ENCODE assay signal across 1 cellular context in the genomic region with DNA sequence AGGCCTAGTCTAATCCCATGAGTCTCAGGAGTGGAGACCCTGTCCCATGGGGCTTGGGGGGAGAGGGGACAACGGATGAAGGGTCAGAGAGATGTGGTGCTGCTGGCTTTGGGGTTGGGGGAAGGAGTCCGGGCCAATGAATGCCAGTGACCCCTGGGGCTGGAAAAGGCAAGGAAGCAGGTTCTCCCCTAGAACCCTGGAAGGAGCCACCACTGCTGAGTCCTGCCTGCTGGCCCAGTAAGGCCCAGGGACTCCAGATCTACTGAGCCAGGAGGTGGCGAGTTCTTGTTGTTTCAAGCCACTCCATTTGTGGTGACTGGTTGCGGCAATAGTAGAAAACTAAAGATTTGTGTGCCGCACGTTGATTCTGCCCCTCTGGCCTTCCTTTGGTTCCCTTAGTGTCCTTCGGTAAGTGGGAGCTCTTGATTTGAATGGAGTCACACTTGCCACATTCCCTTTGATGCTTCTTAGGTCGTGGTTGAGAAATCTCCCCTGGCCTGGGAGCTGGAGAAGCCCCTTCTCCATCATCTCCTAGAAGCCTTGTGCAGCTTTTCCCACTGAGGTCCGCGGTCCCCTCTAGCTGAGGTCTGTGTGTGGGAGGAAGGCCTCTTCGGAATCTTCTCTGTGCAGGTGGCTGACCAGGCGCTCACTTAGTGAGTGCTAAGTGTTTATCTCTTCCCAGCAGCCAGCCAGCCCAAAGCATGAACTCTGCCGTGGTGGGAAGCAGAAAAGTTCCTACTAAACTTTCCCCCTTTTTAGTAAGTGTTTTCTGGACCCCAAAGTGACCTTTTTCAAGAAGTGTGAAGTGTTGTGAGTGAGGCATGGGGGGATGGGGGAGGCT.
TF ChIP-seq lines count a peak whose summit lies in the region.

No MANE protein-coding gene starts in this region.

TF ChIP-seq in K562, 482 proteins besides CTCF, POLR2A, EP300 and RAD21 (continued from another document):
- TF ChIP-seq, protein P1, sequence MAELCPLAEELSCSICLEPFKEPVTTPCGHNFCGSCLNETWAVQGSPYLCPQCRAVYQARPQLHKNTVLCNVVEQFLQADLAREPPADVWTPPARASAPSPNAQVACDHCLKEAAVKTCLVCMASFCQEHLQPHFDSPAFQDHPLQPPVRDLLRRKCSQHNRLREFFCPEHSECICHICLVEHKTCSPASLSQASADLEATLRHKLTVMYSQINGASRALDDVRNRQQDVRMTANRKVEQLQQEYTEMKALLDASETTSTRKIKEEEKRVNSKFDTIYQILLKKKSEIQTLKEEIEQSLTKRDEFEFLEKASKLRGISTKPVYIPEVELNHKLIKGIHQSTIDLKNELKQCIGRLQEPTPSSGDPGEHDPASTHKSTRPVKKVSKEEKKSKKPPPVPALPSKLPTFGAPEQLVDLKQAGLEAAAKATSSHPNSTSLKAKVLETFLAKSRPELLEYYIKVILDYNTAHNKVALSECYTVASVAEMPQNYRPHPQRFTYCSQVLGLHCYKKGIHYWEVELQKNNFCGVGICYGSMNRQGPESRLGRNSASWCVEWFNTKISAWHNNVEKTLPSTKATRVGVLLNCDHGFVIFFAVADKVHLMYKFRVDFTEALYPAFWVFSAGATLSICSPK (IDR thresholded peaks at IDR 0.05; ENCODE audit: borderline replicate concordance): no peak
- TF ChIP-seq NCOR1 (IDR thresholded peaks at IDR 0.05) (0 out of 2 replicates have a peak, but pooled peaks have one; percentile 25), TAL1 (IDR thresholded peaks at IDR 0.05) (peak; percentile 63), NCOA6 (IDR thresholded peaks at IDR 0.05) (no peak), CCNT2 (IDR thresholded peaks at IDR 0.05; ENCODE audit: borderline replicate concordance, extremely low read depth, insufficient read length, low read depth, low read length) (no peak), ARID1B (IDR thresholded peaks at IDR 0.05) (peak; percentile 35; the same call in 1 of the 2 replicates), KAT8 (IDR thresholded peaks at IDR 0.05; ENCODE audit: low read depth) (no peak), TCF3 (CRISPR knock-in tag; IDR thresholded peaks at IDR 0.05) (peak; percentile 69), IFI16 (CRISPR knock-in tag; IDR thresholded peaks at IDR 0.05) (no peak), SMAD3 (CRISPR knock-in tag; conservative IDR thresholded peaks at IDR 0.05) (no peak), JUNB (CRISPR knock-in tag; conservative IDR thresholded peaks at IDR 0.05) (no peak), ZNF766 (CRISPR knock-in tag; conservative IDR thresholded peaks at IDR 0.05) (no peak), ZNF165 (CRISPR knock-in tag; IDR thresholded peaks at IDR 0.05; ENCODE audit: borderline replicate concordance) (no peak), ZNF830 (CRISPR knock-in tag; IDR thresholded peaks at IDR 0.05) (no peak), CBFA2T3 (IDR thresholded peaks at IDR 0.05) (peak; percentile 68), SP1 (CRISPR knock-in tag; IDR thresholded peaks at IDR 0.05) (no peak), MEF2D (tag; conservative IDR thresholded peaks at IDR 0.05; ENCODE audit: low read depth) (no peak), MTA2 (IDR thresholded peaks at IDR 0.05; ENCODE audit: low read depth) (peak; percentile 33; the same call in 1 of the 2 replicates), NUFIP1 (IDR thresholded peaks at IDR 0.05; ENCODE audit: partially characterized antibody) (no peak), NCOA2 (IDR thresholded peaks at IDR 0.05; ENCODE audit: partially characterized antibody in 2 of 2) (no peak), GTF2F1 (IDR thresholded peaks at IDR 0.05; ENCODE audit: low read depth, low read length) (no peak), FUS (optimal IDR thresholded peaks at IDR 0.05; ENCODE audit: low read depth, low read length) (no peak), KLF13 (tag; IDR thresholded peaks at IDR 0.05; ENCODE audit: borderline replicate concordance, low read depth) (no peak), CXXC5 (CRISPR knock-in tag; IDR thresholded peaks at IDR 0.05) (no peak), ZNF589 (CRISPR knock-in tag; IDR thresholded peaks at IDR 0.05; ENCODE audit: low read depth) (no peak), CBFA2T2 (conservative IDR thresholded peaks at IDR 0.05) (peak; percentile 58), PTTG1 (tag; IDR thresholded peaks at IDR 0.05; ENCODE audit: low read depth) (no peak)
- TF ChIP-seq, protein P2, sequence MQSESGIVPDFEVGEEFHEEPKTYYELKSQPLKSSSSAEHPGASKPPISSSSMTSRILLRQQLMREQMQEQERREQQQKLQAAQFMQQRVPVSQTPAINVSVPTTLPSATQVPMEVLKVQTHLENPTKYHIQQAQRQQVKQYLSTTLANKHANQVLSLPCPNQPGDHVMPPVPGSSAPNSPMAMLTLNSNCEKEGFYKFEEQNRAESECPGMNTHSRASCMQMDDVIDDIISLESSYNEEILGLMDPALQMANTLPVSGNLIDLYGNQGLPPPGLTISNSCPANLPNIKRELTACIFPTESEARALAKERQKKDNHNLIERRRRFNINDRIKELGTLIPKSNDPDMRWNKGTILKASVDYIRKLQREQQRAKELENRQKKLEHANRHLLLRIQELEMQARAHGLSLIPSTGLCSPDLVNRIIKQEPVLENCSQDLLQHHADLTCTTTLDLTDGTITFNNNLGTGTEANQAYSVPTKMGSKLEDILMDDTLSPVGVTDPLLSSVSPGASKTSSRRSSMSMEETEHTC (IDR thresholded peaks at IDR 0.05): no peak
- TF ChIP-seq, protein P3, sequence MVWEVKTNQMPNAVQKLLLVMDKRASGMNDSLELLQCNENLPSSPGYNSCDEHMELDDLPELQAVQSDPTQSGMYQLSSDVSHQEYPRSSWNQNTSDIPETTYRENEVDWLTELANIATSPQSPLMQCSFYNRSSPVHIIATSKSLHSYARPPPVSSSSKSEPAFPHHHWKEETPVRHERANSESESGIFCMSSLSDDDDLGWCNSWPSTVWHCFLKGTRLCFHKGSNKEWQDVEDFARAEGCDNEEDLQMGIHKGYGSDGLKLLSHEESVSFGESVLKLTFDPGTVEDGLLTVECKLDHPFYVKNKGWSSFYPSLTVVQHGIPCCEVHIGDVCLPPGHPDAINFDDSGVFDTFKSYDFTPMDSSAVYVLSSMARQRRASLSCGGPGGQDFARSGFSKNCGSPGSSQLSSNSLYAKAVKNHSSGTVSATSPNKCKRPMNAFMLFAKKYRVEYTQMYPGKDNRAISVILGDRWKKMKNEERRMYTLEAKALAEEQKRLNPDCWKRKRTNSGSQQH (CRISPR knock-in tag; IDR thresholded peaks at IDR 0.05): no peak
- TF ChIP-seq, protein P4, sequence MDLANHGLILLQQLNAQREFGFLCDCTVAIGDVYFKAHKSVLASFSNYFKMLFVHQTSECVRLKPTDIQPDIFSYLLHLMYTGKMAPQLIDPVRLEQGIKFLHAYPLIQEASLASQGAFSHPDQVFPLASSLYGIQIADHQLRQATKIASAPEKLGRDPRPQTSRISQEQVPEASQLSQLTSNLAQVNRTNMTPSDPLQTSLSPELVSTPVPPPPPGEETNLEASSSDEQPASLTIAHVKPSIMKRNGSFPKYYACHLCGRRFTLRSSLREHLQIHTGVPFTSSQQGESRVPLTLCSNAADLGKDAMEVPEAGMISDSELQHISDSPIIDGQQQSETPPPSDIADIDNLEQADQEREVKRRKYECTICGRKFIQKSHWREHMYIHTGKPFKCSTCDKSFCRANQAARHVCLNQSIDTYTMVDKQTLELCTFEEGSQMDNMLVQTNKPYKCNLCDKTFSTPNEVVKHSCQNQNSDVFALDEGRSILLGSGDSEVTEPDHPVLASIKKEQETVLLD (IDR thresholded peaks at IDR 0.05): no peak
- TF ChIP-seq, protein P5, sequence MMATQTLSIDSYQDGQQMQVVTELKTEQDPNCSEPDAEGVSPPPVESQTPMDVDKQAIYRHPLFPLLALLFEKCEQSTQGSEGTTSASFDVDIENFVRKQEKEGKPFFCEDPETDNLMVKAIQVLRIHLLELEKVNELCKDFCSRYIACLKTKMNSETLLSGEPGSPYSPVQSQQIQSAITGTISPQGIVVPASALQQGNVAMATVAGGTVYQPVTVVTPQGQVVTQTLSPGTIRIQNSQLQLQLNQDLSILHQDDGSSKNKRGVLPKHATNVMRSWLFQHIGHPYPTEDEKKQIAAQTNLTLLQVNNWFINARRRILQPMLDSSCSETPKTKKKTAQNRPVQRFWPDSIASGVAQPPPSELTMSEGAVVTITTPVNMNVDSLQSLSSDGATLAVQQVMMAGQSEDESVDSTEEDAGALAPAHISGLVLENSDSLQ (IDR thresholded peaks at IDR 0.05): no peak
- TF ChIP-seq, protein P6, sequence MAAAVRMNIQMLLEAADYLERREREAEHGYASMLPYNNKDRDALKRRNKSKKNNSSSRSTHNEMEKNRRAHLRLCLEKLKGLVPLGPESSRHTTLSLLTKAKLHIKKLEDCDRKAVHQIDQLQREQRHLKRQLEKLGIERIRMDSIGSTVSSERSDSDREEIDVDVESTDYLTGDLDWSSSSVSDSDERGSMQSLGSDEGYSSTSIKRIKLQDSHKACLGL (CRISPR knock-in tag; IDR thresholded peaks at IDR 0.05; ENCODE audit: borderline replicate concordance, poor library complexity, severe bottlenecking): no peak
